Comparison of ENCODE assay signal across 28 cellular contexts in genomic region chr11:12793506-12793905, GRCh38.
"Had no signal": no experiment of that assay in that cellular context is flagged by ENCODE, and none has a peak within 500 bp of the region (broad histone marks: within the 10 kb centered on the region; RNA-seq: fewer than 3 reads in every experiment).

No MANE protein-coding gene starts in this region.

- ATAC-seq: foreskin keratinocyte; lower lobe of right lung; mucosa of descending colon; natural killer cell treated with Interleukin-12 subunit alpha and Interleukin-12 subunit beta and Interleukin-15 and Interleukin-18, amount 100 ng/mL, for 72 hours; sciatic nerve; stimulated activated effector memory CD8-positive, alpha-beta T cell treated with anti-CD3 and anti-CD28 coated beads, Interleukin-12 subunit alpha, Interleukin-12 subunit beta, amount 100 ng/mL, for 72 hours; T-cell had no signal

- H3K27me3 Mint-ChIP-seq: dendritic cell treated with granulocyte-macrophage colony-stimulating factor and Interleukin-4, amounts not matched to agents 40 ng/mL and 50 ng/mL, for 4 days; progenitor cell of endocrine pancreas had no signal

- H3K27ac ChIP-seq: breast epithelium, foreskin keratinocyte, lower lobe of right lung, skin epidermis, stomach, thyroid gland had no signal

- H3K4me3 Mint-ChIP-seq: activated naive CD8-positive, alpha-beta T cell; dendritic cell treated with granulocyte-macrophage colony-stimulating factor and Interleukin-4, amounts not matched to agents 40 ng/mL and 50 ng/mL, for 4 days; endodermal cell; natural killer cell treated with Interleukin-12 subunit alpha and Interleukin-12 subunit beta and Interleukin-15 and Interleukin-18, amount 100 ng/mL, for 72 hours; stimulated activated effector memory CD8-positive, alpha-beta T cell treated with anti-CD3 and anti-CD28 coated beads, Interleukin-12 subunit alpha, Interleukin-12 subunit beta, amount 100 ng/mL, for 72 hours; T-cell; T-helper 2 cell treated with Interferon-gamma antibody and Interleukin-4, amounts not matched to agents 5 μg/mL and 100 μg/mL, for 36 hours had no signal

- H3K36me3 Mint-ChIP-seq: activated naive CD8-positive, alpha-beta T cell; natural killer cell treated with Interleukin-12 subunit alpha and Interleukin-12 subunit beta and Interleukin-15 and Interleukin-18, amount 100 ng/mL, for 72 hours; stimulated activated effector memory CD8-positive, alpha-beta T cell treated with anti-CD3 and anti-CD28 coated beads, Interleukin-12 subunit alpha, Interleukin-12 subunit beta, amount 100 ng/mL, for 72 hours; T-cell had no signal

- H3K4me1 Mint-ChIP-seq: stimulated activated effector memory CD8-positive, alpha-beta T cell treated with anti-CD3 and anti-CD28 coated beads, Interleukin-12 subunit alpha, Interleukin-12 subunit beta, amount 100 ng/mL, for 72 hours; T-cell had no signal

- DNase-seq: activated CD4-positive, alpha-beta T cell treated with anti-CD3 and anti-CD28 coated beads for 48 hours; activated CD4-positive, alpha-beta T cell treated with anti-CD3 and anti-CD28 coated beads, Interleukin-2, amount 50 U/mL, for 48 hours; activated CD8-positive, alpha-beta memory T cell treated with anti-CD3 and anti-CD28 coated beads for 24 hours; activated effector memory CD4-positive, alpha-beta T cell treated with Interleukin-2 at 50 U/mL for 16 hours; activated naive CD4-positive, alpha-beta T cell treated with Interleukin-2 at 50 U/mL for 16 hours; central memory CD4-positive, alpha-beta T cell; endodermal cell; foreskin keratinocyte; kidney glomerular epithelial cell; lower lobe of right lung; mesenchymal stem cell; mucosa of descending colon; ovary; retina; stimulated activated CD4-positive, alpha-beta T cell treated with anti-CD3 and anti-CD28 coated beads, Interleukin-4, amount 100 ng/mL, for 24 hours; stomach; T-cell; thyroid gland had no signal

- H3K9me3 ChIP-seq: ascending aorta, breast epithelium, lower lobe of right lung, mucosa of descending colon, ovary, stomach, thyroid gland had no signal

- H3K27me3 ChIP-seq: ascending aorta, breast epithelium, foreskin keratinocyte, ovary, stomach, thyroid gland had no signal

- H3K36me3 ChIP-seq: ascending aorta, breast epithelium, ovary, thyroid gland had no signal

- H3K9me3 Mint-ChIP-seq: dendritic cell treated with granulocyte-macrophage colony-stimulating factor and Interleukin-4, amounts not matched to agents 40 ng/mL and 50 ng/mL, for 4 days; endodermal cell; natural killer cell treated with Interleukin-12 subunit alpha and Interleukin-12 subunit beta and Interleukin-15 and Interleukin-18, amount 100 ng/mL, for 72 hours; stimulated activated effector memory CD8-positive, alpha-beta T cell treated with anti-CD3 and anti-CD28 coated beads, Interleukin-12 subunit alpha, Interleukin-12 subunit beta, amount 100 ng/mL, for 72 hours; T-cell; T-helper 2 cell treated with Interferon-gamma antibody and Interleukin-4, amounts not matched to agents 5 μg/mL and 100 μg/mL, for 36 hours had no signal

- H3K4me3 ChIP-seq: ascending aorta, breast epithelium, lower lobe of right lung, mucosa of descending colon, ovary, skin epidermis, stomach, thyroid gland had no signal

- H3K27ac Mint-ChIP-seq: activated naive CD8-positive, alpha-beta T cell; dendritic cell treated with granulocyte-macrophage colony-stimulating factor and Interleukin-4, amounts not matched to agents 40 ng/mL and 50 ng/mL, for 4 days; endodermal cell; natural killer cell treated with Interleukin-12 subunit alpha and Interleukin-12 subunit beta and Interleukin-15 and Interleukin-18, amount 100 ng/mL, for 72 hours; progenitor cell of endocrine pancreas; stimulated activated effector memory CD8-positive, alpha-beta T cell treated with anti-CD3 and anti-CD28 coated beads, Interleukin-12 subunit alpha, Interleukin-12 subunit beta, amount 100 ng/mL, for 72 hours; T-cell; T-helper 2 cell treated with Interferon-gamma antibody and Interleukin-4, amounts not matched to agents 5 μg/mL and 100 μg/mL, for 36 hours had no signal
